In the genomic region with DNA sequence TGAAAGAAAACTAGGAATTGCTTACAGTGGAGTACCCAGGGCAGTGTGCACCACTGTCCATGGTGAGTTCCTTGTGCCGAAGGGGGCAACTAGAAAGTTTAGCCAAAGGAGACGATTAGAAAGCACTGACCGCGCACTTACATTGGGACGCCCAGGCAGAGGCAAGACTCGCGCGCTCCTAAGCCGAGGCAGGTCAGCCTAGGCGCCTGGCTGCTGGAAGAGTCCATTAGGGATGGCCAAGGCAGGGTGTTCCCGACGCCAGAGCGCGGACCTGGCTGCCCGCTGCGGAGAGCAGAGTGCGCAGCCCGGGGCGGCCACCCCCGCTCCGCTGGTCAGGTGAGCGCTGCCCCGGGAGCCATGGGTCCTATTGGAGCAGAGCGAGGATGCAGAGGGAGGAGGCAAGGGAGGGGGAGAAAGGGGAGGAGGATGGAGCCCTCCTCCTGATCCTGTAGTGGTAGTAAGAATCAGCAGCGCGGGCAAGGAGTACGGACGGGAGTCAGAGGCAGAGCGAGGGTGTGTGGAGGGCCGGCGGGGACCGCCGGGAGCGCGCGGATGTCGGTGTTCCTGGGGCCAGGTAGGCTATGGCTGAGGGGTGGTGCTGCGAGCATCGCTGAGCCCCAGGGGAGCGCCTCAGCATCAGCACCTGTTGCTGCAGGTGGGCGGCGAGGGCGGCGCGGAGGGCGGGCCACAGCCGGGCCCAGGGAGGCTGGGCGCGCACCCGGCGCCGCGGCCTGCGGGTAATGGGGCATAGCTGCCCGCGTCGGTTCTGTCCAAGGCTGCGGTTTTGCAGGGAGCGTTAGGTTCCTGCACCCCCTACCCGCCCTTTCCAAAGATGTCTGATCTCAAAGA, we compare ENCODE assay signal across 7 cellular contexts. TPM values are rescaled to one million over a fixed set of nuclear protein-coding genes. Genes with fewer than 3 reads are reported as not detected.
A peak's percentile ranks its signal among the peaks of the same experiment; 100 is the strongest.
DNase-seq lines count a peak whose midpoint lies in the region; TF ChIP-seq lines count a peak whose summit lies in the region.

A gene with protein sequence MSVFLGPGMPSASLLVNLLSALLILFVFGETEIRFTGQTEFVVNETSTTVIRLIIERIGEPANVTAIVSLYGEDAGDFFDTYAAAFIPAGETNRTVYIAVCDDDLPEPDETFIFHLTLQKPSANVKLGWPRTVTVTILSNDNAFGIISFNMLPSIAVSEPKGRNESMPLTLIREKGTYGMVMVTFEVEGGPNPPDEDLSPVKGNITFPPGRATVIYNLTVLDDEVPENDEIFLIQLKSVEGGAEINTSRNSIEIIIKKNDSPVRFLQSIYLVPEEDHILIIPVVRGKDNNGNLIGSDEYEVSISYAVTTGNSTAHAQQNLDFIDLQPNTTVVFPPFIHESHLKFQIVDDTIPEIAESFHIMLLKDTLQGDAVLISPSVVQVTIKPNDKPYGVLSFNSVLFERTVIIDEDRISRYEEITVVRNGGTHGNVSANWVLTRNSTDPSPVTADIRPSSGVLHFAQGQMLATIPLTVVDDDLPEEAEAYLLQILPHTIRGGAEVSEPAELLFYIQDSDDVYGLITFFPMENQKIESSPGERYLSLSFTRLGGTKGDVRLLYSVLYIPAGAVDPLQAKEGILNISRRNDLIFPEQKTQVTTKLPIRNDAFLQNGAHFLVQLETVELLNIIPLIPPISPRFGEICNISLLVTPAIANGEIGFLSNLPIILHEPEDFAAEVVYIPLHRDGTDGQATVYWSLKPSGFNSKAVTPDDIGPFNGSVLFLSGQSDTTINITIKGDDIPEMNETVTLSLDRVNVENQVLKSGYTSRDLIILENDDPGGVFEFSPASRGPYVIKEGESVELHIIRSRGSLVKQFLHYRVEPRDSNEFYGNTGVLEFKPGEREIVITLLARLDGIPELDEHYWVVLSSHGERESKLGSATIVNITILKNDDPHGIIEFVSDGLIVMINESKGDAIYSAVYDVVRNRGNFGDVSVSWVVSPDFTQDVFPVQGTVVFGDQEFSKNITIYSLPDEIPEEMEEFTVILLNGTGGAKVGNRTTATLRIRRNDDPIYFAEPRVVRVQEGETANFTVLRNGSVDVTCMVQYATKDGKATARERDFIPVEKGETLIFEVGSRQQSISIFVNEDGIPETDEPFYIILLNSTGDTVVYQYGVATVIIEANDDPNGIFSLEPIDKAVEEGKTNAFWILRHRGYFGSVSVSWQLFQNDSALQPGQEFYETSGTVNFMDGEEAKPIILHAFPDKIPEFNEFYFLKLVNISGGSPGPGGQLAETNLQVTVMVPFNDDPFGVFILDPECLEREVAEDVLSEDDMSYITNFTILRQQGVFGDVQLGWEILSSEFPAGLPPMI (N-terminal part only) (plus strand): TSS at position 454 of the 849 bp plus-strand sequence. CDS start 99 bp downstream, at position 553.

- no peak for TF ChIP-seq RAD21 in liver (IDR thresholded peaks at IDR 0.05)

- TF ChIP-seq CTCF in GM06990 (IDR thresholded peaks at IDR 0.05; ENCODE audit: insufficient read depth, low read length, poor library complexity, severe bottlenecking) (no peak), Peyer's patch (IDR thresholded peaks at IDR 0.05) (no peak), dorsolateral prefrontal cortex (IDR thresholded peaks at IDR 0.05 in 54 of 56, conservative IDR thresholded peaks at IDR 0.05 in 2 of 56; ENCODE audit: low read depth in 1 of 56, partially characterized antibody in 56 of 56) (peak in 1 of 56 donors; percentile 9), liver (IDR thresholded peaks at IDR 0.05; ENCODE audit: low read depth, low read length, missing input control) (no peak)

- DNase-seq in GM06990 (ENCODE audit: extremely low read depth, insufficient read length) (peak; percentile 21), HPDE6-E6E7 (ENCODE audit: extremely low spot score) (peak; percentile 77), Peyer's patch (peak in 2 of 3 donors; percentile 58 to 68), dorsolateral prefrontal cortex (peak; percentile 29 to 91 (median 74)), NK-92 (lab: John Stamatoyannopoulos, UW; ENCODE audit: unreplicated experiment) (no peak)

- H3K36me3 ChIP-seq in GM06990 (ENCODE audit: control insufficient read depth, insufficient read depth, low read length) (no peaks in the 10 kb centered on the region), Peyer's patch (no peaks in the 10 kb centered on the region), liver (ENCODE audit: control insufficient read depth in 4 of 4, insufficient read depth in 3 of 4, low read depth in 1 of 4, low read length in 3 of 4) (no peaks in the 10 kb centered on the region), subcutaneous abdominal adipose tissue (ENCODE audit: control insufficient read depth in 5 of 5, insufficient read depth in 5 of 5, low read length in 5 of 5) (no peaks in the 10 kb centered on the region)

- H3K27ac ChIP-seq in Peyer's patch (no peak within 1 kb of the TSS), dorsolateral prefrontal cortex (peak within 1 kb of the TSS in 21 of 59 donors; percentile 0 to 80 (median 38)), liver (ENCODE audit: low read depth in 1 of 2, low read length in 2 of 2) (no peak within 1 kb of the TSS), subcutaneous abdominal adipose tissue (ENCODE audit: low read depth, low read length) (no peak within 1 kb of the TSS)

- H3K27me3 ChIP-seq in GM06990 (replicated peaks; ENCODE audit: control insufficient read depth, insufficient read depth, low read length) (peaks cover 1% of the 10 kb centered on the region), Peyer's patch (peaks cover 0 to 10% of the 10 kb centered on the region in 2 donors), dorsolateral prefrontal cortex (peaks cover 0 to 16% (median 0%) of the 10 kb centered on the region in 45 donors), liver (ENCODE audit: control insufficient read depth in 4 of 4, insufficient read depth in 4 of 4, low read length in 3 of 4) (peaks cover 2 to 19% (median 4%) of the 10 kb centered on the region in 4 donors), subcutaneous abdominal adipose tissue (ENCODE audit: control insufficient read depth in 5 of 5, insufficient read depth in 4 of 5, low read length in 5 of 5) (peaks cover 17 to 26% (median 18%) of the 10 kb centered on the region in 5 donors)

- no peak within 1 kb of the TSS for H3K9ac ChIP-seq in liver (ENCODE audit: low read depth in 1 of 2, low read length in 2 of 2)
- no peak within 1 kb of the TSS for H3K9ac ChIP-seq in subcutaneous abdominal adipose tissue (ENCODE audit: low read length in 5 of 5)

- 2% methylated on average over 60 of the region's 60 CpGs for WGBS in liver

- peak in 1 of 2 donors; percentile 15 for TF ChIP-seq POLR2A in Peyer's patch (IDR thresholded peaks at IDR 0.05)

- H3K4me1 ChIP-seq in Peyer's patch (peaks cover 0 to 10% (median 4%) of the 10 kb centered on the region in 4 donors), liver (ENCODE audit: control insufficient read depth in 4 of 4, insufficient read depth in 4 of 4, low read length in 3 of 4) (peaks cover 3 to 12% (median 11%) of the 10 kb centered on the region in 4 donors), subcutaneous abdominal adipose tissue (ENCODE audit: control insufficient read depth in 5 of 5, insufficient read depth in 5 of 5, low read length in 5 of 5) (peaks cover 0 to 12% (median 9%) of the 10 kb centered on the region in 5 donors)

- H3K4me3 ChIP-seq in GM06990 (replicated peaks; ENCODE audit: low read depth, low read length): peak within 1 kb of the TSS; percentile 26
- H3K4me3 ChIP-seq in Peyer's patch: peak within 1 kb of the TSS in 3 of 4 donors; percentile 9 to 45 (median 34)
- H3K4me3 ChIP-seq in dorsolateral prefrontal cortex: peak within 1 kb of the TSS; percentile 45 to 82 (median 68)
- H3K4me3 ChIP-seq in liver (ENCODE audit: low read depth in 1 of 3, low read length in 3 of 3): peak within 1 kb of the TSS in 2 of 3 donors; percentile 39 to 49
- peak within 1 kb of the TSS; percentile 26 to 51 (median 39) for H3K4me3 ChIP-seq in subcutaneous abdominal adipose tissue (ENCODE audit: low read depth in 1 of 5, low read length in 5 of 5)

- intact Hi-C loops in dorsolateral prefrontal cortex (cut with DNase I): no loop called here

- no peaks in the 10 kb centered on the region for H3K9me3 ChIP-seq in Peyer's patch
- H3K9me3 ChIP-seq in liver (ENCODE audit: control insufficient read depth in 4 of 4, low read length in 3 of 4): peaks cover 0 to 3% (median 0%) of the 10 kb centered on the region in 4 donors
- no peaks in the 10 kb centered on the region for H3K9me3 ChIP-seq in subcutaneous abdominal adipose tissue (ENCODE audit: control insufficient read depth in 5 of 5, low read length in 5 of 5)

TF ChIP-seq in liver, 16 proteins besides CTCF, POLR2A, EP300 and RAD21:
- no peak for TF ChIP-seq YY1 (IDR thresholded peaks at IDR 0.05)
- TF ChIP-seq SP1 (IDR thresholded peaks at IDR 0.05): no peak
- TF ChIP-seq, protein P1, sequence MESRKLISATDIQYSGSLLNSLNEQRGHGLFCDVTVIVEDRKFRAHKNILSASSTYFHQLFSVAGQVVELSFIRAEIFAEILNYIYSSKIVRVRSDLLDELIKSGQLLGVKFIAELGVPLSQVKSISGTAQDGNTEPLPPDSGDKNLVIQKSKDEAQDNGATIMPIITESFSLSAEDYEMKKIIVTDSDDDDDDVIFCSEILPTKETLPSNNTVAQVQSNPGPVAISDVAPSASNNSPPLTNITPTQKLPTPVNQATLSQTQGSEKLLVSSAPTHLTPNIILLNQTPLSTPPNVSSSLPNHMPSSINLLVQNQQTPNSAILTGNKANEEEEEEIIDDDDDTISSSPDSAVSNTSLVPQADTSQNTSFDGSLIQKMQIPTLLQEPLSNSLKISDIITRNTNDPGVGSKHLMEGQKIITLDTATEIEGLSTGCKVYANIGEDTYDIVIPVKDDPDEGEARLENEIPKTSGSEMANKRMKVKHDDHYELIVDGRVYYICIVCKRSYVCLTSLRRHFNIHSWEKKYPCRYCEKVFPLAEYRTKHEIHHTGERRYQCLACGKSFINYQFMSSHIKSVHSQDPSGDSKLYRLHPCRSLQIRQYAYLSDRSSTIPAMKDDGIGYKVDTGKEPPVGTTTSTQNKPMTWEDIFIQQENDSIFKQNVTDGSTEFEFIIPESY (IDR thresholded peaks at IDR 0.05): no peak
- no peak for TF ChIP-seq EGR1 (IDR thresholded peaks at IDR 0.05; ENCODE audit: low read depth in 2 of 2)
- TF ChIP-seq FOXA1 (IDR thresholded peaks at IDR 0.05): no peak
- TF ChIP-seq GABPA (IDR thresholded peaks at IDR 0.05 in 1 of 2, conservative IDR thresholded peaks at IDR 0.05 in 1 of 2): no peak
- TF ChIP-seq, protein P2, sequence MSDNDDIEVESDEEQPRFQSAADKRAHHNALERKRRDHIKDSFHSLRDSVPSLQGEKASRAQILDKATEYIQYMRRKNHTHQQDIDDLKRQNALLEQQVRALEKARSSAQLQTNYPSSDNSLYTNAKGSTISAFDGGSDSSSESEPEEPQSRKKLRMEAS (IDR thresholded peaks at IDR 0.05): no peak
- TF ChIP-seq NR2F2 (IDR thresholded peaks at IDR 0.05): no peak
- TF ChIP-seq JUND (IDR thresholded peaks at IDR 0.05): no peak

RNA-seq across cellular contexts. Expression of the gene that starts here (rescaled TPM):
- total RNA-seq in Peyer's patch (1 to 10 TPM in 3 of 4 donors, under 1 TPM in 1; 0.28 to 6.5 (median 3.7) TPM), dorsolateral prefrontal cortex (100 to 1,000 TPM in 104 of 120 experiments, 10 to 100 TPM in 16; 60.4 to 376 (median 133) TPM), liver (10 to 100 TPM in 1 of 2 donors, 1 to 10 TPM in 1; 5.1 to 11.0 TPM)
- 10 to 100 TPM in 1 of 2 donors, 1 to 10 TPM in 1; 8.2 to 15.5 TPM for polyA plus RNA-seq in liver

Comparison
In these comparisons a context has a peak if more than half of its experiments do, and no peak if none do; other contexts are left out.
1. RNA of the gene that starts here (total RNA-seq): 60.4 to 376 TPM in dorsolateral prefrontal cortex; 5.1 to 11.0 TPM in liver and 0.28 to 6.5 TPM in Peyer's patch; every median in the first group is over 4 times any median in the second.
2. Peak in every context shown above with its lines, with median percentiles within 50 percentile points of each other: H3K4me3 ChIP-seq.